11 cellular contexts compared by ENCODE assay signal in the genomic region with DNA sequence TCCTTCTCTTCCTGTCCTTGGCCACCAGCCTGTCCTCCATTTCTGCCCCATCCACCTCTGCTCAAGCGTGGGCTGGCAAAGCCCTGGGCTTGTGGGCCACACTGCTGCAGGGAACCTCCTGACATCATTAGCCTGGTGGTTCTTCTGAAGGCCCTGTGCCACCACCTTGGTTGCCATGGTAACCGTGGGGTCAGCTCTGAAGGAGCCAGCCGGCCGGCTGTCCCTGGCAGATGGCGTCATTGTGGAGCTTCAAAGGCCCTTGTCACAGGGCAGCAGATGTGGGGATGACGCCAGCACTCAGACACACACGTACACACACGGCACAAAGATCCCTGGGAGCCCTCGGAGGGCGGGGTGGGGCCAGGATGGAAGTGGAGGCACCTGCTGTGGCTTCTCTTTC. TPM values are rescaled to one million over a fixed set of nuclear protein-coding genes. Genes with fewer than 3 reads are reported as not detected.
A peak's percentile ranks its signal among the peaks of the same experiment; 100 is the strongest.
DNase-seq lines count a peak whose midpoint lies in the region; TF ChIP-seq lines count a peak whose summit lies in the region.
"Had no signal": no experiment of that assay in that cellular context is flagged by ENCODE, and none has a peak within 500 bp of the region (broad histone marks: within the 10 kb centered on the region; RNA-seq: fewer than 3 reads in every experiment).

No MANE protein-coding gene starts in this region.

- intact Hi-C loops in Calu3 (cut with micrococcal nuclease; ENCODE audit: unreplicated experiment), result loop anchor here (10.0 kb wide), 1 partner anchor 475 kb away; no protein-coding TSS in a partner anchor

- POLR2A ChIA-PET in activated CD4-positive, alpha-beta T cell treated with anti-CD3 and anti-CD28 coated beads, Interleukin-2, amount 10 ng/mL, durations not matched to agents 7 days and 5 days (lab: Charles Lee), result no interaction called here

- H3K36me3 Mint-ChIP-seq in brain (peaks cover 37% of the 10 kb centered on the region), nephron (ENCODE audit: low read depth) (peaks cover 38% of the 10 kb centered on the region), Calu3 (ENCODE audit: insufficient read depth, unreplicated experiment) (peaks cover 36% of the 10 kb centered on the region)
- H3K36me3 Mint-ChIP-seq in activated CD4-positive, alpha-beta T cell treated with anti-CD3 and anti-CD28 coated beads, Interleukin-2, amount 10 ng/mL, durations not matched to agents 7 days and 5 days (ENCODE audit: low read depth), result no peaks in the 10 kb centered on the region

- peaks cover 0 to 3% (median 0%) of the 10 kb centered on the region in 5 experiments for H3K9me3 Mint-ChIP-seq in brain
- no peaks in the 10 kb centered on the region for H3K9me3 Mint-ChIP-seq in nephron
- no peaks in the 10 kb centered on the region for H3K9me3 Mint-ChIP-seq in activated CD4-positive, alpha-beta T cell treated with anti-CD3 and anti-CD28 coated beads, Interleukin-2, amount 10 ng/mL, durations not matched to agents 7 days and 5 days
- no peaks in the 10 kb centered on the region for H3K9me3 Mint-ChIP-seq in Calu3 (ENCODE audit: low read depth, unreplicated experiment)
- H3K9me3 Mint-ChIP-seq: activated T-cell treated with anti-CD3 and anti-CD28 coated beads, Interleukin-2, amount 50 U/mL, for 24 hours had no signal

- TF ChIP-seq CTCF in brain (conservative IDR thresholded peaks at IDR 0.05), result no peak
- TF ChIP-seq CTCF in nephron (IDR thresholded peaks at IDR 0.05; ENCODE audit: unreplicated experiment in 3 of 3), result no peak
- no peak for TF ChIP-seq CTCF in Calu3 (IDR thresholded peaks at IDR 0.05; ENCODE audit: unreplicated experiment)

- H3K4me3 Mint-ChIP-seq in brain, result peak overlapping the region in 3 of 5 experiments; percentile 54 to 68 (median 60)
- no peak overlapping the region for H3K4me3 Mint-ChIP-seq in nephron
- no peak overlapping the region for H3K4me3 Mint-ChIP-seq in activated CD4-positive, alpha-beta T cell treated with anti-CD3 and anti-CD28 coated beads, Interleukin-2, amount 10 ng/mL, durations not matched to agents 7 days and 5 days
- no peak overlapping the region for H3K4me3 Mint-ChIP-seq in Calu3 (ENCODE audit: low read depth, unreplicated experiment)
- H3K4me3 Mint-ChIP-seq: activated T-cell treated with anti-CD3 and anti-CD28 coated beads, Interleukin-2, amount 50 U/mL, for 24 hours had no signal

- DNase-seq in EH (ENCODE audit: low read depth) (peak; percentile 26), NCI-H345 (lab: John Stamatoyannopoulos, UW) (peak; percentile 84), CD1c-positive myeloid dendritic cell (ENCODE audit: extremely low spot score) (no peak), Calu3 (no peak), UCSD-AML1 (lab: John Stamatoyannopoulos, UW; ENCODE audit: unreplicated experiment) (no peak)
- no peak for DNase-seq in activated CD4-positive, alpha-beta T cell treated with anti-CD3 and anti-CD28 coated beads, Interleukin-2, amount 10 ng/mL, durations not matched to agents 7 days and 5 days
- DNase-seq: activated T-cell treated with anti-CD3 and anti-CD28 coated beads, Interleukin-2, amount 50 U/mL, for 24 hours; esophagus squamous epithelium; occipital lobe had no signal

- H3K4me1 Mint-ChIP-seq in brain (peaks cover 38% of the 10 kb centered on the region), nephron (peaks cover 48% of the 10 kb centered on the region), Calu3 (ENCODE audit: low read depth, unreplicated experiment) (no peaks in the 10 kb centered on the region)
- no peaks in the 10 kb centered on the region for H3K4me1 Mint-ChIP-seq in activated CD4-positive, alpha-beta T cell treated with anti-CD3 and anti-CD28 coated beads, Interleukin-2, amount 10 ng/mL, durations not matched to agents 7 days and 5 days

- CTCF ChIA-PET in activated CD4-positive, alpha-beta T cell treated with anti-CD3 and anti-CD28 coated beads, Interleukin-2, amount 10 ng/mL, durations not matched to agents 7 days and 5 days (lab: Charles Lee), result interaction anchor here (0.6 to 1.7 kb wide), 6 partner anchors 12 to 1032 kb away, joined by 3 to 4 read pairs (median 3); partner anchors contain the start of gene DUSP1
- CTCF ChIA-PET in Calu3 (lab: Charles Lee), result interaction anchor here (0.6 to 1.6 kb wide), 3 partner anchors 207 to 233 kb away, joined by 4 to 12 read pairs (median 7); no protein-coding TSS in a partner anchor

- H3K27me3 Mint-ChIP-seq in brain (no peaks in the 10 kb centered on the region), nephron (ENCODE audit: low read depth) (no peaks in the 10 kb centered on the region), Calu3 (ENCODE audit: unreplicated experiment) (no peaks in the 10 kb centered on the region)
- H3K27me3 Mint-ChIP-seq in activated CD4-positive, alpha-beta T cell treated with anti-CD3 and anti-CD28 coated beads, Interleukin-2, amount 10 ng/mL, durations not matched to agents 7 days and 5 days, result no peaks in the 10 kb centered on the region
- H3K27me3 Mint-ChIP-seq: activated T-cell treated with anti-CD3 and anti-CD28 coated beads, Interleukin-2, amount 50 U/mL, for 24 hours had no signal

- peak overlapping the region; percentile 91 to 99 (median 97) for H3K27ac Mint-ChIP-seq in brain
- peak overlapping the region; percentile 74 to 89 (median 77) for H3K27ac Mint-ChIP-seq in nephron
- no peak overlapping the region for H3K27ac Mint-ChIP-seq in activated CD4-positive, alpha-beta T cell treated with anti-CD3 and anti-CD28 coated beads, Interleukin-2, amount 10 ng/mL, durations not matched to agents 7 days and 5 days
- no peak overlapping the region for H3K27ac Mint-ChIP-seq in Calu3 (ENCODE audit: unreplicated experiment)
- H3K27ac Mint-ChIP-seq: activated T-cell treated with anti-CD3 and anti-CD28 coated beads, Interleukin-2, amount 50 U/mL, for 24 hours had no signal

- BruUV-seq in Calu3 (replicated peaks; lab: Mats Ljungman, UMichigan), result no TSS peak

RNA-seq across cellular contexts. Expression of gene RPL26L1, which starts 19.7 kb away (rescaled TPM):
- 60.3 TPM for polyA plus RNA-seq in brain (ENCODE audit: insufficient read depth, low read depth, low replicate concordance)
- total RNA-seq in activated CD4-positive, alpha-beta T cell treated with anti-CD3 and anti-CD28 coated beads, Interleukin-2, amount 10 ng/mL, durations not matched to agents 7 days and 5 days, result 10 to 100 TPM; 39.9 to 44.3 TPM
- total RNA-seq in Calu3 (2022), result 59.4 and 62.7 TPM in 2 replicates

RNA-seq across cellular contexts. Expression of gene ATP6V0E1, which starts 44.0 kb away (rescaled TPM):
- 186 TPM for polyA plus RNA-seq in brain (ENCODE audit: insufficient read depth, low read depth, low replicate concordance)
- 100 to 1,000 TPM; 168 to 192 TPM for total RNA-seq in activated CD4-positive, alpha-beta T cell treated with anti-CD3 and anti-CD28 coated beads, Interleukin-2, amount 10 ng/mL, durations not matched to agents 7 days and 5 days
- 256 and 261 TPM in 2 replicates for total RNA-seq in Calu3 (2022)

Comparison
In these comparisons a context has a peak if more than half of its experiments do, and no peak if none do; other contexts are left out.
1. DNase-seq: peak in EH (single experiment) and NCI-H345 (single experiment); none in CD1c-positive myeloid dendritic cell (single experiment), activated CD4-positive, alpha-beta T cell treated with anti-CD3 and anti-CD28 coated beads, Interleukin-2, amount 10 ng/mL, durations not matched to agents 7 days and 5 days (single experiment), Calu3 (single experiment) and UCSD-AML1 (single experiment).
2. H3K27ac Mint-ChIP-seq: peak in brain (5 of 5) and nephron (3 of 3); none in activated CD4-positive, alpha-beta T cell treated with anti-CD3 and anti-CD28 coated beads, Interleukin-2, amount 10 ng/mL, durations not matched to agents 7 days and 5 days (single experiment) and Calu3 (single experiment).
3. H3K4me3 Mint-ChIP-seq: peak in brain (3 of 5); none in nephron (0 of 3), activated CD4-positive, alpha-beta T cell treated with anti-CD3 and anti-CD28 coated beads, Interleukin-2, amount 10 ng/mL, durations not matched to agents 7 days and 5 days (single experiment) and Calu3 (single experiment).